Comparison of ENCODE assay signal across 13 cellular contexts in the genomic region with DNA sequence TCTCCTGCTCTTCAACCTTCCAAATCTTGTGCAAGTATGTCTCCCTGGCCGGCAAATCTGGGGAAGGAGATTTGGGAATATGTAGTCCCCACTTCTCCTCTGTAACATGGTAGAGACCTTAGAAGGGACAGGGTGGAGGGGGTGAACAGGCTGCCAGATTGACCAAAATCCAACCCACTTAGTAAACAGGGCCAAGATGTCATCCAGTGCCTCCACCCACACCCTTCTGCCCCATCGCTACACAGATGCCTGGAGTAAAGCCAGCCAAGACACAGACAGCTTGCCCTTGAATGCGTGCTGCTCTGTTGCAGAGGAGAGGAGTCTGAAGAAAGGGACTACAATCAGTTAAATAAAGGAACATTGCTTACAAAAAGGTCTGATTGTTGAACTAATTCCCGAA.
DNase-seq lines count a peak whose midpoint lies in the region; ATAC-seq, FAIRE-seq and TF ChIP-seq lines count a peak whose summit lies in the region.
"Had no signal": no experiment of that assay in that cellular context is flagged by ENCODE, and none has a peak within 500 bp of the region (broad histone marks: within the 10 kb centered on the region; RNA-seq: fewer than 3 reads in every experiment).

No MANE protein-coding gene starts in this region.

- H3K23ac ChIP-seq in IMR-90 (ENCODE audit: low read depth, low read length) (peak overlapping the region; percentile 48; the same call in 1 of the 2 replicates), H9 (ENCODE audit: insufficient read length, low read depth, low read length) (no peak overlapping the region)

- H3K36me3 ChIP-seq in IMR-90 (ENCODE audit: control insufficient read depth, insufficient read depth, low read length), result no peaks in the 10 kb centered on the region
- no peaks in the 10 kb centered on the region for H3K36me3 ChIP-seq in kidney (ENCODE audit: control insufficient read depth in 1 of 2, insufficient read depth in 2 of 2, low read length in 2 of 2)
- no peaks in the 10 kb centered on the region for H3K36me3 ChIP-seq in aorta (ENCODE audit: control insufficient read depth in 1 of 2, insufficient read depth in 2 of 2, low read length in 1 of 2)
- no peaks in the 10 kb centered on the region for H3K36me3 ChIP-seq in stomach
- H3K36me3 ChIP-seq: SJCRH30 had no signal

- H3K9me1 ChIP-seq in IMR-90 (ENCODE audit: insufficient read depth, low read length), result peaks cover 4% of the 10 kb centered on the region

- peak overlapping the region; percentile 46; the same call in 1 of the 2 replicates for H3K27ac ChIP-seq in IMR-90 (ENCODE audit: insufficient read depth, low read length)
- peak overlapping the region in 1 of 2 donors; percentile 63 for H3K27ac ChIP-seq in coronary artery
- H3K27ac ChIP-seq in kidney (ENCODE audit: low read depth in 2 of 2, low read length in 2 of 2), result no peak overlapping the region
- H3K27ac ChIP-seq in aorta (ENCODE audit: low read depth in 1 of 2, low read length in 2 of 2), result no peak overlapping the region
- H3K27ac ChIP-seq in stomach, result peak overlapping the region in 2 of 5 donors; percentile 2 to 38
- no peak overlapping the region for H3K27ac ChIP-seq in H9 (ENCODE audit: insufficient read length, low read depth, low read length)
- H3K27ac ChIP-seq: SJCRH30 had no signal

- H2BK12ac ChIP-seq in H9 (ENCODE audit: insufficient read length, low read depth, low read length), result no peak overlapping the region

- POLR2A ChIA-PET in IMR-90 (lab: Charles Lee; ENCODE audit: unreplicated experiment), result no interaction called here

- peak overlapping the region; percentile 52 for H3K4ac ChIP-seq in IMR-90 (ENCODE audit: low read depth, low read length)
- H3K4ac ChIP-seq in H9 (ENCODE audit: low read depth, low read length), result no peak overlapping the region

- H2AFZ ChIP-seq in IMR-90 (replicated peaks; ENCODE audit: low read length, poor library complexity) (peak overlapping the region; percentile 36), H9 (ENCODE audit: low read length) (no peak overlapping the region)

- in situ Hi-C loops in IMR-90 (cut with MboI; ENCODE audit: low sequenced_read_pairs), result no loop called here

- ATAC-seq in IMR-90 (ENCODE audit: low read depth) (peak; percentile 40), aorta (ENCODE audit: low FRiP score) (peak; percentile 57)
- ATAC-seq: activated CD8-positive, alpha-beta T cell treated with anti-CD3 and anti-CD28 coated beads, Interleukin-2, amount 10 ng/mL, durations not matched to agents 7 days and 5 days; CD8-positive, alpha-beta T cell had no signal

- TF ChIP-seq POLR2A in IMR-90 (IDR thresholded peaks at IDR 0.05; ENCODE audit: low read depth, low read length) (no peak), stomach (IDR thresholded peaks at IDR 0.05) (no peak)

- CTCF ChIA-PET in IMR-90 (lab: Yijun Ruan, JAX), result no interaction called here

- no peak for TF ChIP-seq RAD21 in IMR-90 (IDR thresholded peaks at IDR 0.05; ENCODE audit: low read length)

- H3K4me3 ChIP-seq in IMR-90 (ENCODE audit: insufficient read depth, low read depth, low read length) (no peak overlapping the region), coronary artery (peak overlapping the region; percentile 53), kidney (ENCODE audit: low read length in 2 of 2) (peak overlapping the region; percentile 2 to 22), aorta (ENCODE audit: low read length in 2 of 2) (no peak overlapping the region), stomach (no peak overlapping the region)
- H3K4me3 ChIP-seq: SJCRH30 had no signal

- H3K14ac ChIP-seq in IMR-90 (replicated peaks; ENCODE audit: low read depth, low read length), result peak overlapping the region; percentile 44
- no peak overlapping the region for H3K14ac ChIP-seq in H9 (ENCODE audit: insufficient read depth, low read length)

- H4K20me1 ChIP-seq in IMR-90 (ENCODE audit: insufficient read depth, low read length) (no peaks in the 10 kb centered on the region), H9 (ENCODE audit: control insufficient read depth, insufficient read depth, insufficient read length) (no peaks in the 10 kb centered on the region)

- no peak overlapping the region for H3T11ph ChIP-seq in H9 (ENCODE audit: low read length)

- 60% methylated on average over 1 of the region's 4 CpGs; no CpG with 5 or more reads in 1 of the 2 experiments for WGBS in IMR-90 (ENCODE audit: extremely low coverage in 2 of 2, insufficient read length in 1 of 2), 2 experiments
- WGBS in aorta, 2 donors, result 38 to 57% methylated on average over 4 of the region's 4 CpGs
- WGBS in stomach, 5 donors, result 52 to 73% (median 59%) methylated on average over 4 of the region's 4 CpGs
- no CpG with 5 or more reads among the region's 4 CpGs for WGBS in H9 (ENCODE audit: extremely low coverage, insufficient read length, low lambda C conversion rate)

- BruUV-seq in IMR-90 (replicated peaks; lab: Mats Ljungman, UMichigan), result no TSS peak

- H3K23me2 ChIP-seq in H9 (ENCODE audit: insufficient read length, low read depth, low read length, poor library complexity, severe bottlenecking), result no peaks in the 10 kb centered on the region

- H2BK120ac ChIP-seq in IMR-90 (ENCODE audit: low read depth, low read length), result peak overlapping the region; percentile 76
- H2BK120ac ChIP-seq in H9 (ENCODE audit: low read depth, low read length, poor library complexity, severe bottlenecking), result no peak overlapping the region

- H3K36me3 Mint-ChIP-seq in H9 (ENCODE audit: insufficient read depth in 1 of 3, low read depth in 3 of 3), result no peaks in the 10 kb centered on the region; a peak in 1 of 7 replicates
- H3K36me3 Mint-ChIP-seq: CD8-positive, alpha-beta T cell had no signal

- H2BK15ac ChIP-seq in IMR-90 (ENCODE audit: low read depth, low read length) (peak overlapping the region; percentile 84; the same call in 2 of the 3 replicates), H9 (ENCODE audit: low read depth, low read length) (no peak overlapping the region)

- TF ChIP-seq CTCF in IMR-90 (conservative IDR thresholded peaks at IDR 0.05; ENCODE audit: low read depth, low read length) (no peak), coronary artery (IDR thresholded peaks at IDR 0.05) (no peak), kidney (IDR thresholded peaks at IDR 0.05; ENCODE audit: borderline replicate concordance, extremely low read depth, insufficient read depth) (no peak), stomach (IDR thresholded peaks at IDR 0.05) (no peak), H9 (conservative IDR thresholded peaks at IDR 0.05) (no peak)

- peak overlapping the region; percentile 27 for H4K5ac ChIP-seq in IMR-90 (ENCODE audit: low read depth, low read length)
- H4K5ac ChIP-seq in H9 (ENCODE audit: insufficient read length, low read depth, low read length), result no peak overlapping the region

- H4K91ac ChIP-seq in IMR-90 (ENCODE audit: insufficient read depth, low read depth, low read length) (peak overlapping the region; percentile 75), H9 (ENCODE audit: insufficient read length, low read depth, low read length) (no peak overlapping the region)

- no peak overlapping the region for H3K4me3 Mint-ChIP-seq in H9
- H3K4me3 Mint-ChIP-seq: activated CD8-positive, alpha-beta T cell treated with anti-CD3 and anti-CD28 coated beads, Interleukin-2, amount 10 ng/mL, durations not matched to agents 7 days and 5 days; CD8-positive, alpha-beta T cell had no signal

- H3K4me1 ChIP-seq in IMR-90 (ENCODE audit: control insufficient read depth, insufficient read depth, low read length), result peaks cover 17% of the 10 kb centered on the region
- H3K4me1 ChIP-seq in kidney (ENCODE audit: control insufficient read depth in 1 of 2, insufficient read depth in 1 of 2, low read depth in 1 of 2, low read length in 2 of 2), result peaks cover 0 to 5% of the 10 kb centered on the region in 2 donors
- H3K4me1 ChIP-seq in aorta (ENCODE audit: control insufficient read depth in 1 of 2, insufficient read depth in 2 of 2, low read length in 2 of 2), result no peaks in the 10 kb centered on the region
- peaks cover 0 to 6% (median 3%) of the 10 kb centered on the region in 4 donors for H3K4me1 ChIP-seq in stomach
- H3K4me1 ChIP-seq in H9 (ENCODE audit: insufficient read depth, low read length), result no peaks in the 10 kb centered on the region
- H3K4me1 ChIP-seq: SJCRH30 had no signal

- intact Hi-C loops in IMR-90 (cut with micrococcal nuclease), result no loop called here
- intact Hi-C loops in kidney (cut with DNase I), result no loop called here
- intact Hi-C loops in aorta (cut with DNase I), result no loop called here
- intact Hi-C loops in stomach (cut with DNase I; ENCODE audit: low total_unique reads), result no loop called here

- H3K27ac Mint-ChIP-seq in H9, result 0 out of 7 replicates have a peak overlapping the region, but pooled peaks of 1 of the 3 experiments have one; percentile 16
- H3K27ac Mint-ChIP-seq: activated CD8-positive, alpha-beta T cell treated with anti-CD3 and anti-CD28 coated beads, Interleukin-2, amount 10 ng/mL, durations not matched to agents 7 days and 5 days; CD8-positive, alpha-beta T cell had no signal

- H3K9me3 ChIP-seq in IMR-90 (ENCODE audit: control insufficient read depth, insufficient read depth, low read length), result no peaks in the 10 kb centered on the region
- no peaks in the 10 kb centered on the region for H3K9me3 ChIP-seq in kidney (ENCODE audit: control insufficient read depth in 1 of 2, low read length in 2 of 2)
- no peaks in the 10 kb centered on the region for H3K9me3 ChIP-seq in aorta (ENCODE audit: control insufficient read depth, low read length)
- no peaks in the 10 kb centered on the region for H3K9me3 ChIP-seq in stomach
- no peaks in the 10 kb centered on the region for H3K9me3 ChIP-seq in H9 (ENCODE audit: control insufficient read depth, low read depth, low read length)
- H3K9me3 ChIP-seq: SJCRH30 had no signal

- H4K8ac ChIP-seq in IMR-90 (ENCODE audit: low read depth in 2 of 2, low read length in 2 of 2) (peak overlapping the region; percentile 65 to 67), H9 (replicated peaks; ENCODE audit: insufficient read length, low read depth, low read length) (no peak overlapping the region)

- H3K9ac ChIP-seq in IMR-90 (ENCODE audit: low read depth, low read length), result no peak overlapping the region
- H3K9ac ChIP-seq in kidney (ENCODE audit: low read length in 2 of 2), result no peak overlapping the region
- H3K9ac ChIP-seq in H9 (ENCODE audit: extremely low read depth, insufficient read length, low read length), result no peak overlapping the region

- DNase-seq in IMR-90 (peak; percentile 37), coronary artery (ENCODE audit: low spot score) (no peak), kidney (no peak), aorta (no peak), stomach (no peak), NOMO-1 treated with dmso at 0.1 percent for 144 hours (lab: John Stamatoyannopoulos, UW; ENCODE audit: unreplicated experiment) (no peak), H9 (no peak)
- DNase-seq: activated CD8-positive, alpha-beta T cell treated with anti-CD3 and anti-CD28 coated beads, Interleukin-2, amount 10 ng/mL, durations not matched to agents 7 days and 5 days; CD8-positive, alpha-beta T cell; SJCRH30; stimulated activated CD4-positive, alpha-beta T cell treated with anti-CD3 and anti-CD28 coated beads, Interleukin-12 subunit alpha, Interleukin-12 subunit beta, amount 100 ng/mL, for 4 hours had no signal

- H3K27me3 ChIP-seq in IMR-90 (ENCODE audit: control insufficient read depth, insufficient read depth, low read length) (no peaks in the 10 kb centered on the region), aorta (ENCODE audit: control insufficient read depth in 1 of 2, insufficient read depth in 2 of 2, low read length in 1 of 2) (no peaks in the 10 kb centered on the region), stomach (no peaks in the 10 kb centered on the region), H9 (ENCODE audit: insufficient read depth, low read length) (no peaks in the 10 kb centered on the region)
- H3K27me3 ChIP-seq: SJCRH30 had no signal

- H2BK5ac ChIP-seq in IMR-90 (ENCODE audit: low read depth, low read length, poor library complexity, severe bottlenecking) (no peak overlapping the region), H9 (ENCODE audit: insufficient read length, low read length) (no peak overlapping the region)

- no peak for FAIRE-seq in kidney (lab: Jason Lieb, UNC)
- FAIRE-seq: frontal cortex, GM12892 had no signal

- H3K4me2 ChIP-seq in IMR-90 (ENCODE audit: low read depth, low read length) (peak overlapping the region; percentile 52; the same call in 1 of the 2 replicates), H9 (ENCODE audit: insufficient read depth, insufficient read length, low read length) (no peak overlapping the region)

- no peaks in the 10 kb centered on the region for H3K79me1 ChIP-seq in IMR-90 (ENCODE audit: low read depth in 1 of 2, low read length in 2 of 2)
- H3K79me1 ChIP-seq in H9 (ENCODE audit: insufficient read depth, low read depth, low read length, poor library complexity, severe bottlenecking), result no peaks in the 10 kb centered on the region

- no peaks in the 10 kb centered on the region for H3K9me3 Mint-ChIP-seq in H9
- H3K9me3 Mint-ChIP-seq: CD8-positive, alpha-beta T cell had no signal

- no peaks in the 10 kb centered on the region; the same call in 1 of the 2 replicates for H3K27me3 Mint-ChIP-seq in H9 (ENCODE audit: low read depth)

- H3K18ac ChIP-seq in IMR-90 (ENCODE audit: low read depth, low read length), result peak overlapping the region; percentile 39
- H3K18ac ChIP-seq in H9 (ENCODE audit: insufficient read length, low read depth, low read length), result no peak overlapping the region

- peak overlapping the region; percentile 85 for H2BK20ac ChIP-seq in IMR-90 (ENCODE audit: low read depth, low read length)
- no peak overlapping the region for H2BK20ac ChIP-seq in H9 (ENCODE audit: low read depth, low read length, poor library complexity, severe bottlenecking)

- peak overlapping the region; percentile 37 for H2AK9ac ChIP-seq in IMR-90 (replicated peaks; ENCODE audit: low read depth, low read length, poor library complexity)

- H3K4me1 Mint-ChIP-seq in H9, result peaks cover 6 to 8% of the 10 kb centered on the region in 2 experiments; a peak in 3 of 4 replicates

- H3K79me2 ChIP-seq in H9 (ENCODE audit: insufficient read depth, low read length), result no peaks in the 10 kb centered on the region

- H3K56ac ChIP-seq in IMR-90 (ENCODE audit: extremely low read depth, insufficient read depth, low read length) (peak overlapping the region; percentile 57; the same call in 1 of the 2 replicates), H9 (ENCODE audit: insufficient read length, low read depth, low read length) (no peak overlapping the region)

- TF ChIP-seq EP300 in stomach (IDR thresholded peaks at IDR 0.05), result no peak

- dilution Hi-C loops in IMR-90 (cut with HindIII; ENCODE audit: low sequenced_read_pairs, unreplicated experiment), result no loop called here

- H2AK5ac ChIP-seq in IMR-90 (ENCODE audit: low read depth, low read length) (peak overlapping the region; percentile 56; the same call in 1 of the 2 replicates), H9 (ENCODE audit: insufficient read length, low read length) (no peak overlapping the region)

Comparison
In these comparisons a context has a peak if more than half of its experiments do, and no peak if none do; other contexts are left out.
1. H3K4me3 ChIP-seq: peak in coronary artery (single experiment) and kidney (2 of 2); none in IMR-90 (single experiment), aorta (0 of 2) and stomach (0 of 4).